Comparison of ENCODE assay signal across 1 cellular context in genomic region chr14:39090548-39091111, GRCh38.
TF ChIP-seq lines count a peak whose summit lies in the region.

No MANE protein-coding gene starts in this region.

TF ChIP-seq in HepG2, 621 proteins besides CTCF, POLR2A, EP300 and RAD21 (continued from another document and continues in another):
- TF ChIP-seq ARID5B (CRISPR knock-in tag; IDR thresholded peaks at IDR 0.05) (no peak), NKX3-1 (CRISPR knock-in tag; IDR thresholded peaks at IDR 0.05) (no peak), ZNF512 (CRISPR knock-in tag; IDR thresholded peaks at IDR 0.05) (0 out of 2 replicates have a peak, but pooled peaks have one; percentile 42), AGO1 (IDR thresholded peaks at IDR 0.05; ENCODE audit: low read depth, low read length, poor library complexity, severe bottlenecking) (no peak), MYC (CRISPR knock-in tag; IDR thresholded peaks at IDR 0.05; ENCODE audit: borderline replicate concordance) (no peak), ARNTL (CRISPR knock-in tag; IDR thresholded peaks at IDR 0.05) (no peak), SMARCE1 (IDR thresholded peaks at IDR 0.05; ENCODE audit: borderline replicate concordance) (no peak), ZBTB8A (CRISPR knock-in tag; IDR thresholded peaks at IDR 0.05; ENCODE audit: borderline replicate concordance, low read depth) (no peak), ZNF468 (CRISPR knock-in tag; IDR thresholded peaks at IDR 0.05) (no peak), REPIN1 (CRISPR knock-in tag; IDR thresholded peaks at IDR 0.05; ENCODE audit: borderline replicate concordance, low read depth) (no peak), PHF5A (CRISPR knock-in tag; IDR thresholded peaks at IDR 0.05; ENCODE audit: low read depth, unreplicated experiment) (no peak), ZFP37 (CRISPR knock-in tag; IDR thresholded peaks at IDR 0.05; ENCODE audit: borderline replicate concordance) (no peak), ZBED4 (CRISPR knock-in tag; IDR thresholded peaks at IDR 0.05; ENCODE audit: borderline replicate concordance) (no peak), EED (CRISPR knock-in tag; IDR thresholded peaks at IDR 0.05) (no peak), ATAD3A (CRISPR knock-in tag; IDR thresholded peaks at IDR 0.05) (no peak), MTF2 (CRISPR knock-in tag; IDR thresholded peaks at IDR 0.05; ENCODE audit: borderline replicate concordance) (no peak), THAP9 (CRISPR knock-in tag; IDR thresholded peaks at IDR 0.05; ENCODE audit: borderline replicate concordance) (no peak), HNF1B (CRISPR knock-in tag; IDR thresholded peaks at IDR 0.05) (no peak), TCF12 (IDR thresholded peaks at IDR 0.05) (no peak), TCF12 (CRISPR knock-in tag; IDR thresholded peaks at IDR 0.05) (no peak), CREM (IDR thresholded peaks at IDR 0.05) (no peak), CREM (CRISPR knock-in tag; IDR thresholded peaks at IDR 0.05) (no peak), SOX13 (IDR thresholded peaks at IDR 0.05) (0 out of 2 replicates have a peak, but pooled peaks have one; percentile 19), SOX13 (CRISPR knock-in tag; conservative IDR thresholded peaks at IDR 0.05 in 1 of 2, IDR thresholded peaks at IDR 0.05 in 1 of 2) (peak in 1 of 2 experiments; percentile 78; a peak in 2 of 4 replicates), ZNF567 (CRISPR knock-in tag; IDR thresholded peaks at IDR 0.05; ENCODE audit: borderline replicate concordance) (peak; percentile 64; the same call in 1 of the 2 replicates), ZNF747 (CRISPR knock-in tag; IDR thresholded peaks at IDR 0.05; ENCODE audit: borderline replicate concordance) (no peak), SRSF1 (optimal IDR thresholded peaks at IDR 0.05; ENCODE audit: low read depth, low read length) (no peak), MAFF (IDR thresholded peaks at IDR 0.05; ENCODE audit: low read depth, low read length) (no peak), TOPORS (CRISPR knock-in tag; IDR thresholded peaks at IDR 0.05) (no peak), ZNF121 (CRISPR knock-in tag; IDR thresholded peaks at IDR 0.05) (no peak), SMARCC2 (IDR thresholded peaks at IDR 0.05) (no peak), PAX8 (CRISPR knock-in tag; IDR thresholded peaks at IDR 0.05; ENCODE audit: borderline replicate concordance) (no peak), MNT (IDR thresholded peaks at IDR 0.05) (no peak), CENPBD1 (CRISPR knock-in tag; IDR thresholded peaks at IDR 0.05; ENCODE audit: borderline replicate concordance, low read depth) (no peak), ARNT (IDR thresholded peaks at IDR 0.05) (no peak), ZNF703 (CRISPR knock-in tag; IDR thresholded peaks at IDR 0.05; ENCODE audit: borderline replicate concordance) (no peak), ZNF44 (CRISPR knock-in tag; IDR thresholded peaks at IDR 0.05) (no peak), ZNF800 (CRISPR knock-in tag; IDR thresholded peaks at IDR 0.05) (no peak), TEF (CRISPR knock-in tag; IDR thresholded peaks at IDR 0.05) (no peak), XBP1 (CRISPR knock-in tag; IDR thresholded peaks at IDR 0.05) (no peak), POLR2AphosphoS5 (IDR thresholded peaks at IDR 0.05; ENCODE audit: low read depth, low read length) (peak; percentile 53; the same call in 1 of the 2 replicates), FOXA3 (CRISPR knock-in tag; IDR thresholded peaks at IDR 0.05) (peak; percentile 57; the same call in 1 of the 2 replicates), NCOA1 (CRISPR knock-in tag; IDR thresholded peaks at IDR 0.05) (no peak), ZNF775 (CRISPR knock-in tag; IDR thresholded peaks at IDR 0.05; ENCODE audit: borderline replicate concordance) (no peak), IRX3 (CRISPR knock-in tag; IDR thresholded peaks at IDR 0.05; ENCODE audit: borderline replicate concordance, low read depth) (no peak), ZNF576 (CRISPR knock-in tag; IDR thresholded peaks at IDR 0.05) (no peak), RNF2 (conservative IDR thresholded peaks at IDR 0.05; ENCODE audit: low read depth) (no peak), CCAR2 (optimal IDR thresholded peaks at IDR 0.05; ENCODE audit: low read depth, low read length) (peak; percentile 63), ZFP62 (CRISPR knock-in tag; IDR thresholded peaks at IDR 0.05) (no peak), ZNF251 (CRISPR knock-in tag; IDR thresholded peaks at IDR 0.05) (no peak)
